ENCODE assay signal across 1 cellular context in the genomic region with DNA sequence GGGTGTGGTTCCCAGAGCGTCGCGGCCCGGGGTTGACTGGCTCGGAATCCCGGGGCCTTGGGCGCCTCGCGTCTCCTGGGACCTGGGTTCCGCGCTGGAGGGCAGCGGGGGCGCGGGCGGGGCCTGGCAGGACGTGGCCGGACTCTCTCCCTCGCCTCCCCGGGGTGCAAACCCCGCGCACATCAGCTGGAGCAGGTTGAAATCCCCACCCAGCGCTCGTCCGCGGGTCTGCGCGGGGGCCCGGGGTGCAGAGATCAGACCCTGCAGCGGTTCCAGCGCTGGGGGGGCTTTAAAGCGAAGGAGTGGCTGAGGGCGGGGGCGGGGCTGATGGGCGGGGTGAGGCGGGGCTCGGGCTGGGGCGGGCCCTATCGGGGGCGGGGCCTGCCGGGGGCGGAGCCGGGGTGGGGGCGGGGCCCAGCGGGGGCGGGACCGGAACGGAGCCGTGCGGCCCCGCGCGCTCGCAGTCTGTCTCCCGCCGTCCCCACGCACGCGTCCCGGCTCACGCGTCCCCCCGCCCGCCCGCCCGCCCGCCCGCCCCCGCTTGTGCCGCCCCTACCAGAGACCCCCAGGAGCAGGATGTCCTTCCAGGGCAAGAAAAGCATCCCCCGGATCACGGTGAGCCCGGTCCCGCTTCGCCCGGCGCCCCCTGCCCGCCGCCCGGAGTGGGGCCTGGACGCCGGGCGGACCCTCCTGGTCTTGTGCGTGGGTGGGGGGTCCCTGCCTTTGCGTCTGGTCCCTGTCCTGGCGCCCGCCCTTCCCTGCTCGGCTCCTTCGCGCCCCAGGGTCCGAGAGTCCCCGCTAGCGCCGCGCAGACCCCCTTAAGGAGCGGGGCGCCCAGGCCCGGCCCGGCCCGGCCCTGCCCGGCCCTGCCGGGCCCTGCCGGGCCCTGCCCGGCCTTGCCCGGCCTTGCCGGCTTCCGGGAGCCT.
TF ChIP-seq lines count a peak whose summit lies in the region.

A gene (plus strand): TSS at position 461 of the 926 bp plus-strand sequence. CDS start 116 bp downstream, at position 577.

TF ChIP-seq in IMR-90, 13 proteins besides CTCF, POLR2A, EP300 and RAD21:
- no peak for TF ChIP-seq MAZ (IDR thresholded peaks at IDR 0.05; ENCODE audit: borderline replicate concordance, low read depth, low read length)
- no peak for TF ChIP-seq FOS (IDR thresholded peaks at IDR 0.05; ENCODE audit: low read depth, low read length)
- TF ChIP-seq CEBPB (IDR thresholded peaks at IDR 0.05; ENCODE audit: low read depth, low read length): no peak
- no peak for TF ChIP-seq NFE2L2 (IDR thresholded peaks at IDR 0.05; ENCODE audit: low read depth, low read length)
- TF ChIP-seq, protein P1, sequence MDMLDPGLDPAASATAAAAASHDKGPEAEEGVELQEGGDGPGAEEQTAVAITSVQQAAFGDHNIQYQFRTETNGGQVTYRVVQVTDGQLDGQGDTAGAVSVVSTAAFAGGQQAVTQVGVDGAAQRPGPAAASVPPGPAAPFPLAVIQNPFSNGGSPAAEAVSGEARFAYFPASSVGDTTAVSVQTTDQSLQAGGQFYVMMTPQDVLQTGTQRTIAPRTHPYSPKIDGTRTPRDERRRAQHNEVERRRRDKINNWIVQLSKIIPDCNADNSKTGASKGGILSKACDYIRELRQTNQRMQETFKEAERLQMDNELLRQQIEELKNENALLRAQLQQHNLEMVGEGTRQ (IDR thresholded peaks at IDR 0.05; ENCODE audit: low read depth, low read length): no peak
- no peak for TF ChIP-seq SMC3 (IDR thresholded peaks at IDR 0.05; ENCODE audit: low read depth, low read length)
- TF ChIP-seq CHD1 (IDR thresholded peaks at IDR 0.05; ENCODE audit: low read depth, low read length): no peak
- TF ChIP-seq MAFK (IDR thresholded peaks at IDR 0.05; ENCODE audit: low read depth, low read length): no peak
- no peak for TF ChIP-seq BHLHE40 (IDR thresholded peaks at IDR 0.05; ENCODE audit: low read depth, low read length)
- no peak for TF ChIP-seq RCOR1 (IDR thresholded peaks at IDR 0.05; ENCODE audit: insufficient replicate concordance, low read length)
- TF ChIP-seq MXI1 (IDR thresholded peaks at IDR 0.05; ENCODE audit: borderline replicate concordance, low read depth, low read length): no peak
- no peak for TF ChIP-seq RFX5 (IDR thresholded peaks at IDR 0.05; ENCODE audit: low read depth, low read length)
- TF ChIP-seq, protein P2, sequence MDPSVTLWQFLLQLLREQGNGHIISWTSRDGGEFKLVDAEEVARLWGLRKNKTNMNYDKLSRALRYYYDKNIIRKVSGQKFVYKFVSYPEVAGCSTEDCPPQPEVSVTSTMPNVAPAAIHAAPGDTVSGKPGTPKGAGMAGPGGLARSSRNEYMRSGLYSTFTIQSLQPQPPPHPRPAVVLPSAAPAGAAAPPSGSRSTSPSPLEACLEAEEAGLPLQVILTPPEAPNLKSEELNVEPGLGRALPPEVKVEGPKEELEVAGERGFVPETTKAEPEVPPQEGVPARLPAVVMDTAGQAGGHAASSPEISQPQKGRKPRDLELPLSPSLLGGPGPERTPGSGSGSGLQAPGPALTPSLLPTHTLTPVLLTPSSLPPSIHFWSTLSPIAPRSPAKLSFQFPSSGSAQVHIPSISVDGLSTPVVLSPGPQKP (IDR thresholded peaks at IDR 0.05; ENCODE audit: borderline replicate concordance, low read depth, low read length): no peak
TF ChIP-seq in IMR-90: peak in this region for 0.
